Comparison of ENCODE assay signal across 14 cellular contexts in the genomic region with DNA sequence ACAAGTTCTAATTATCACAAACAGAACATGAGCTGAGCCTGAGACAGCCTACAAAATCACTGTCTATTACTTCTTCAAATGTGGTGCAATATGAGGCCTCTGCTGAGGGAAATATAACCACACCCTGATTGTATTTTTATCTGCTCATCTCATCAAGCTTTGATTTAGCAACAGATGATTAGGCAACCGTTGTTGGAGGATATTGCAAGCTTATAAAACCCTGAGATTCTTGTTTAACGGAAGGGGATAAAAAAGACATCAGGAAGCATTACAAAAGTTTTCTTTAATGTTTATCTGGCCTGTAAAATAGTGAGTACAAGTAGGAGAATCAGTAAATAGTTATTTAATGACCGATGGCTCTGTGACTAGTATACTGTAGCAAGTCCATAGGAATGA.
A peak's percentile ranks its signal among the peaks of the same experiment; 100 is the strongest.
DNase-seq lines count a peak whose midpoint lies in the region; ATAC-seq and TF ChIP-seq lines count a peak whose summit lies in the region.
"Had no signal": no experiment of that assay in that cellular context is flagged by ENCODE, and none has a peak within 500 bp of the region (broad histone marks: within the 10 kb centered on the region; RNA-seq: fewer than 3 reads in every experiment).

No MANE protein-coding gene starts in this region.

- H3K4me1 ChIP-seq in left ventricle myocardium inferior (peaks cover 6% of the 10 kb centered on the region), gastroesophageal sphincter (peaks cover 0 to 9% (median 0%) of the 10 kb centered on the region in 3 donors), tibial nerve (peaks cover 0 to 11% (median 2%) of the 10 kb centered on the region in 4 donors)

- H3K27ac ChIP-seq in left ventricle myocardium inferior (replicated peaks) (no peak overlapping the region), gastroesophageal sphincter (peak overlapping the region in 1 of 4 donors; percentile 42), tibial nerve (peak overlapping the region in 2 of 4 donors; percentile 61 to 75)

- no peak for TF ChIP-seq EP300 in gastroesophageal sphincter (IDR thresholded peaks at IDR 0.05)
- TF ChIP-seq EP300 in tibial nerve (IDR thresholded peaks at IDR 0.05): peak; percentile 79 to 89

- intact Hi-C loops in left ventricle myocardium superior (cut with micrococcal nuclease): no loop called here
- intact Hi-C loops in left ventricle myocardium inferior (cut with micrococcal nuclease): no loop called here

- peak; percentile 28 for ATAC-seq in left ventricle myocardium superior
- peak; percentile 81 for ATAC-seq in gastroesophageal sphincter
- no peak for ATAC-seq in activated CD4-positive, CD25-positive, alpha-beta regulatory T cell treated with anti-CD3 and anti-CD28 coated beads, Interleukin-2, amount 50 U/mL, for 24 hours
- ATAC-seq in GM19395 (IDR thresholded peaks at IDR 0.05; ENCODE audit: unreplicated experiment): no peak
- no peak for ATAC-seq in GM21447 (IDR thresholded peaks at IDR 0.05; ENCODE audit: unreplicated experiment)
- ATAC-seq: activated T-cell treated with anti-CD3 and anti-CD28 coated beads, Interleukin-2, amount 50 U/mL, for 4 hours; stimulated activated effector memory CD8-positive, alpha-beta T cell treated with anti-CD3 and anti-CD28 coated beads, Interleukin-12 subunit alpha, Interleukin-12 subunit beta, amount 100 ng/mL, for 72 hours had no signal

- H3K9me3 ChIP-seq in left ventricle myocardium inferior (replicated peaks) (no peaks in the 10 kb centered on the region), gastroesophageal sphincter (no peaks in the 10 kb centered on the region), tibial nerve (no peaks in the 10 kb centered on the region)

- TF ChIP-seq POLR2A in gastroesophageal sphincter (IDR thresholded peaks at IDR 0.05): no peak
- no peak for TF ChIP-seq POLR2A in tibial nerve (IDR thresholded peaks at IDR 0.05)

- H3K4me3 ChIP-seq in left ventricle myocardium inferior: no peak overlapping the region
- H3K4me3 ChIP-seq in gastroesophageal sphincter: no peak overlapping the region
- H3K4me3 ChIP-seq in tibial nerve: no peak overlapping the region

- peaks cover 9% of the 10 kb centered on the region for H3K27me3 ChIP-seq in left ventricle myocardium inferior (ENCODE audit: low read depth)
- no peaks in the 10 kb centered on the region for H3K27me3 ChIP-seq in gastroesophageal sphincter
- H3K27me3 ChIP-seq in tibial nerve: no peaks in the 10 kb centered on the region

- TF ChIP-seq CTCF in left ventricle myocardium inferior (IDR thresholded peaks at IDR 0.05; ENCODE audit: borderline replicate concordance) (no peak), gastroesophageal sphincter (IDR thresholded peaks at IDR 0.05) (no peak), tibial nerve (IDR thresholded peaks at IDR 0.05) (no peak)

- no peak for DNase-seq in left ventricle myocardium superior
- no peak for DNase-seq in left ventricle myocardium inferior
- DNase-seq in SIG-M5 (lab: John Stamatoyannopoulos, UW): peak; percentile 50
- peak in 1 of 2 donors; percentile 63 for DNase-seq in tibial nerve (ENCODE audit: low spot score in 2 of 2)
- DNase-seq: activated T-cell treated with anti-CD3 and anti-CD28 coated beads, Interleukin-2, amount 50 U/mL, for 4 hours; glutamatergic neuron; KG1; NCI-H748 treated with DMSO at 0.1 percent for 48 hours; stimulated activated CD4-positive, alpha-beta T cell treated with anti-CD3 and anti-CD28 coated beads, Interleukin-12 subunit alpha, Interleukin-12 subunit beta, amount 100 ng/mL, for 4 hours had no signal

- 54 to 58% methylated on average over 3 of the region's 3 CpGs for WGBS in gastroesophageal sphincter (ENCODE audit: low coverage in 1 of 2), 2 donors
- WGBS in tibial nerve, 2 donors: 63 to 65% methylated on average over 3 of the region's 3 CpGs

- H3K36me3 ChIP-seq in left ventricle myocardium inferior (no peaks in the 10 kb centered on the region), gastroesophageal sphincter (no peaks in the 10 kb centered on the region), tibial nerve (no peaks in the 10 kb centered on the region)

Comparison
In these comparisons a context has a peak if more than half of its experiments do, and no peak if none do; other contexts are left out.
1. ATAC-seq: peak in left ventricle myocardium superior (single experiment) and gastroesophageal sphincter (single experiment); none in activated CD4-positive, CD25-positive, alpha-beta regulatory T cell treated with anti-CD3 and anti-CD28 coated beads, Interleukin-2, amount 50 U/mL, for 24 hours (0 of 2), GM19395 (single experiment) and GM21447 (single experiment).